In the genomic region with DNA sequence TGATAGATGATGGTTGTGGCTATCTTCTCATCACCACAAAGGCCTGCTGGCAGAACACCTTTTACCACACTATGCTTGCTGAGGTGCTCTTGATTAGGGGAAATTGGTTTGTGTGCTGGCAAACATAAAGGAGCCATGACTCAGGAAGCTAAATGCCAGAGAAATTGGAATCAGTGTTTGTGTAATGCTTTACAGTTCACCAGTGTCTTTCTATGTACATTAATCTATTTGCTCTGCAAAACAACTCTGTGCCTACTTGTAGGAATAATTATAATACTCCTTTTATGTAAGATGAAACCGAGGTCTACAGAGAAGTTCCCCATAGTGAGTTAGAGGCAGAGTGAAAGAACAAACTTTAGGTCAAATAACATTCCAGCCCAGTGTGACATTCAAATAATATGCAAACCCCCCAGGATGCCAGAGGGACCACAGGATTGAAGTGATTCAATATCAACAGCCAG, we compare ENCODE assay signal across 27 cellular contexts.
A peak's percentile ranks its signal among the peaks of the same experiment; 100 is the strongest.
DNase-seq lines count a peak whose midpoint lies in the region; ATAC-seq and TF ChIP-seq lines count a peak whose summit lies in the region.
"Had no signal": no experiment of that assay in that cellular context is flagged by ENCODE, and none has a peak within 500 bp of the region (broad histone marks: within the 10 kb centered on the region; RNA-seq: fewer than 3 reads in every experiment).

No MANE protein-coding gene starts in this region.

- BruUV-seq in Calu3 (replicated peaks; lab: Mats Ljungman, UMichigan): no TSS peak

- H3K27me3 ChIP-seq in brain microvascular endothelial cell (replicated peaks) (no peaks in the 10 kb centered on the region), mesendoderm (ENCODE audit: insufficient read depth, low read length, poor library complexity) (no peaks in the 10 kb centered on the region), BE2C (no peaks in the 10 kb centered on the region)
- H3K27me3 ChIP-seq: Peyer's patch, SJSA1, uterus had no signal

- peaks cover 39% of the 10 kb centered on the region for H3K4me1 Mint-ChIP-seq in Calu3 (ENCODE audit: low read depth, unreplicated experiment)
- H3K4me1 Mint-ChIP-seq in activated T-helper 17 cell treated with anti-CD3 and anti-CD28 coated beads, Interleukin-2, amount 50 U/mL, for 72 hours: no peaks in the 10 kb centered on the region
- H3K4me1 Mint-ChIP-seq: activated CD4-positive, alpha-beta T cell treated with anti-CD3 and anti-CD28 coated beads, Interleukin-2, amount 10 ng/mL, durations not matched to agents 24 days and 14 days; activated CD8-positive, alpha-beta memory T cell treated with anti-CD3 and anti-CD28 coated beads, Interleukin-2, amount 10 ng/mL, durations not matched to agents 7 days and 5 days; activated naive CD8-positive, alpha-beta T cell treated with anti-CD3 and anti-CD28 coated beads, Interleukin-2, amount 10 ng/mL, durations not matched to agents 7 days and 5 days; nephron progenitor cell; stimulated activated effector memory CD8-positive, alpha-beta T cell treated with anti-CD3 and anti-CD28 coated beads, Interleukin-12 subunit alpha, Interleukin-12 subunit beta, amount 100 ng/mL, for 72 hours; T-helper 17 cell had no signal

- TF ChIP-seq CTCF in Calu3 (IDR thresholded peaks at IDR 0.05; ENCODE audit: unreplicated experiment) (no peak), brain microvascular endothelial cell (IDR thresholded peaks at IDR 0.05; ENCODE audit: low read depth, low read length, missing control alignments) (no peak), BE2C (IDR thresholded peaks at IDR 0.05; ENCODE audit: low read depth, low read length) (no peak)

- no peak overlapping the region for H2AK5ac ChIP-seq in mesendoderm (ENCODE audit: low read length)

- no peaks in the 10 kb centered on the region for H3K9me3 Mint-ChIP-seq in Calu3 (ENCODE audit: low read depth, unreplicated experiment)
- H3K9me3 Mint-ChIP-seq in activated T-helper 17 cell treated with anti-CD3 and anti-CD28 coated beads, Interleukin-2, amount 50 U/mL, for 72 hours: no peaks in the 10 kb centered on the region
- H3K9me3 Mint-ChIP-seq: activated CD4-positive, alpha-beta T cell treated with anti-CD3 and anti-CD28 coated beads, Interleukin-2, amount 10 ng/mL, durations not matched to agents 24 days and 14 days; activated naive CD8-positive, alpha-beta T cell treated with anti-CD3 and anti-CD28 coated beads, Interleukin-2, amount 10 ng/mL, durations not matched to agents 7 days and 5 days; endodermal cell; nephron progenitor cell had no signal

- no peak overlapping the region for H3K4me3 Mint-ChIP-seq in Calu3 (ENCODE audit: low read depth, unreplicated experiment)
- no peak overlapping the region for H3K4me3 Mint-ChIP-seq in activated T-helper 17 cell treated with anti-CD3 and anti-CD28 coated beads, Interleukin-2, amount 50 U/mL, for 72 hours
- H3K4me3 Mint-ChIP-seq: activated CD4-positive, alpha-beta T cell treated with anti-CD3 and anti-CD28 coated beads, Interleukin-2, amount 10 ng/mL, durations not matched to agents 24 days and 14 days; activated CD8-positive, alpha-beta memory T cell treated with anti-CD3 and anti-CD28 coated beads, Interleukin-2, amount 10 ng/mL, durations not matched to agents 7 days and 5 days; activated naive CD8-positive, alpha-beta T cell treated with anti-CD3 and anti-CD28 coated beads, Interleukin-2, amount 10 ng/mL, durations not matched to agents 7 days and 5 days; endodermal cell; IgD-negative memory B cell; nephron progenitor cell; stimulated activated effector memory CD8-positive, alpha-beta T cell treated with anti-CD3 and anti-CD28 coated beads, Interleukin-12 subunit alpha, Interleukin-12 subunit beta, amount 100 ng/mL, for 72 hours; T-helper 17 cell had no signal

- no peak overlapping the region for H3K56ac ChIP-seq in mesendoderm (ENCODE audit: low read length)

- no peak overlapping the region for H2BK120ac ChIP-seq in mesendoderm (ENCODE audit: low read depth, low read length)

- H3K27me3 Mint-ChIP-seq in Calu3 (ENCODE audit: unreplicated experiment): no peaks in the 10 kb centered on the region
- H3K27me3 Mint-ChIP-seq in activated T-helper 17 cell treated with anti-CD3 and anti-CD28 coated beads, Interleukin-2, amount 50 U/mL, for 72 hours: peaks cover 3% of the 10 kb centered on the region
- H3K27me3 Mint-ChIP-seq: activated CD4-positive, alpha-beta T cell treated with anti-CD3 and anti-CD28 coated beads, Interleukin-2, amount 10 ng/mL, durations not matched to agents 24 days and 14 days; activated CD8-positive, alpha-beta memory T cell treated with anti-CD3 and anti-CD28 coated beads, Interleukin-2, amount 10 ng/mL, durations not matched to agents 7 days and 5 days; activated naive CD8-positive, alpha-beta T cell treated with anti-CD3 and anti-CD28 coated beads, Interleukin-2, amount 10 ng/mL, durations not matched to agents 7 days and 5 days; IgD-negative memory B cell; T-helper 17 cell had no signal

- in situ Hi-C loops in brain microvascular endothelial cell (cut with HindIII; ENCODE audit: low pct_ligation_motif_present, low sequenced_read_pairs): no loop called here

- no CpG with 5 or more reads among the region's 1 CpG for WGBS in mesendoderm (ENCODE audit: extremely low coverage, insufficient coverage, low lambda C conversion rate)

- H3K36me3 Mint-ChIP-seq in Calu3 (ENCODE audit: insufficient read depth, unreplicated experiment): no peaks in the 10 kb centered on the region
- H3K36me3 Mint-ChIP-seq in activated T-helper 17 cell treated with anti-CD3 and anti-CD28 coated beads, Interleukin-2, amount 50 U/mL, for 72 hours (ENCODE audit: low read depth): no peaks in the 10 kb centered on the region
- H3K36me3 Mint-ChIP-seq: activated CD8-positive, alpha-beta memory T cell treated with anti-CD3 and anti-CD28 coated beads, Interleukin-2, amount 10 ng/mL, durations not matched to agents 7 days and 5 days; activated naive CD8-positive, alpha-beta T cell treated with anti-CD3 and anti-CD28 coated beads, Interleukin-2, amount 10 ng/mL, durations not matched to agents 7 days and 5 days; IgD-negative memory B cell; stimulated activated effector memory CD8-positive, alpha-beta T cell treated with anti-CD3 and anti-CD28 coated beads, Interleukin-12 subunit alpha, Interleukin-12 subunit beta, amount 100 ng/mL, for 72 hours had no signal

- H3K79me2 ChIP-seq in mesendoderm (ENCODE audit: control insufficient read depth, insufficient read depth, low read length): no peaks in the 10 kb centered on the region

- H3K4me2 ChIP-seq in mesendoderm (ENCODE audit: low read length): no peak overlapping the region

- H3K4me1 ChIP-seq in mesendoderm (ENCODE audit: control insufficient read depth, low read depth, low read length) (no peaks in the 10 kb centered on the region), BE2C (no peaks in the 10 kb centered on the region)
- H3K4me1 ChIP-seq: Peyer's patch, SJSA1, uterus had no signal

- DNase-seq in Calu3 (peak; percentile 3), LHCN-M2 (ENCODE audit: low read depth) (peak; percentile 67), brain microvascular endothelial cell (peak; percentile 84), mesendoderm (peak; percentile 16), COLO829 (ENCODE audit: low spot score) (no peak), left cardiac atrium (no peak), BE2C (no peak)
- DNase-seq: activated CD4-positive, alpha-beta T cell treated with anti-CD3 and anti-CD28 coated beads, Interleukin-2, amount 10 ng/mL, durations not matched to agents 24 days and 14 days; activated CD8-positive, alpha-beta memory T cell treated with anti-CD3 and anti-CD28 coated beads, Interleukin-2, amount 10 ng/mL, durations not matched to agents 7 days and 5 days; activated naive CD8-positive, alpha-beta T cell treated with anti-CD3 and anti-CD28 coated beads, Interleukin-2, amount 10 ng/mL, durations not matched to agents 7 days and 5 days; cortex of kidney; endodermal cell; NCI-H1417; NCI-H2107; NCI-H510A; nephron progenitor cell; Peyer's patch; posterior cingulate gyrus; stimulated activated CD4-positive, alpha-beta T cell treated with anti-CD3 and anti-CD28 coated beads, Interleukin-1b, Interleukin-23, amount 100 ng/mL, for 48 hours; T-helper 17 cell; uterus had no signal

- H3K36me3 ChIP-seq in brain microvascular endothelial cell (replicated peaks) (no peaks in the 10 kb centered on the region), mesendoderm (ENCODE audit: control insufficient read depth, insufficient read depth, low read length) (no peaks in the 10 kb centered on the region), BE2C (no peaks in the 10 kb centered on the region)
- H3K36me3 ChIP-seq: Peyer's patch, SJSA1, uterus had no signal

- ATAC-seq in left cardiac atrium: no peak
- ATAC-seq in activated T-helper 17 cell treated with anti-CD3 and anti-CD28 coated beads, Interleukin-2, amount 50 U/mL, for 72 hours (replicated peaks): no peak
- ATAC-seq: activated CD8-positive, alpha-beta memory T cell treated with anti-CD3 and anti-CD28 coated beads, Interleukin-2, amount 10 ng/mL, durations not matched to agents 7 days and 5 days; sciatic nerve; stimulated activated effector memory CD8-positive, alpha-beta T cell treated with anti-CD3 and anti-CD28 coated beads, Interleukin-12 subunit alpha, Interleukin-12 subunit beta, amount 100 ng/mL, for 72 hours; T-helper 17 cell had no signal

- peak overlapping the region; percentile 62 for H3K27ac Mint-ChIP-seq in Calu3 (ENCODE audit: unreplicated experiment)
- H3K27ac Mint-ChIP-seq in activated T-helper 17 cell treated with anti-CD3 and anti-CD28 coated beads, Interleukin-2, amount 50 U/mL, for 72 hours: no peak overlapping the region
- H3K27ac Mint-ChIP-seq: activated CD4-positive, alpha-beta T cell treated with anti-CD3 and anti-CD28 coated beads, Interleukin-2, amount 10 ng/mL, durations not matched to agents 24 days and 14 days; activated CD8-positive, alpha-beta memory T cell treated with anti-CD3 and anti-CD28 coated beads, Interleukin-2, amount 10 ng/mL, durations not matched to agents 7 days and 5 days; activated naive CD8-positive, alpha-beta T cell treated with anti-CD3 and anti-CD28 coated beads, Interleukin-2, amount 10 ng/mL, durations not matched to agents 7 days and 5 days; endodermal cell; IgD-negative memory B cell; nephron progenitor cell; stimulated activated effector memory CD8-positive, alpha-beta T cell treated with anti-CD3 and anti-CD28 coated beads, Interleukin-12 subunit alpha, Interleukin-12 subunit beta, amount 100 ng/mL, for 72 hours; T-helper 17 cell had no signal

- intact Hi-C loops in Calu3 (cut with micrococcal nuclease; ENCODE audit: unreplicated experiment) (no loop called here), left cardiac atrium (cut with DNase I) (no loop called here)

- H3K9me3 ChIP-seq in BE2C: no peaks in the 10 kb centered on the region
- H3K9me3 ChIP-seq: Peyer's patch, SJSA1, uterus had no signal

- no peak overlapping the region for H3K27ac ChIP-seq in brain microvascular endothelial cell
- no peak overlapping the region for H3K27ac ChIP-seq in mesendoderm (ENCODE audit: low read depth, low read length)
- H3K27ac ChIP-seq: Peyer's patch, SJSA1, uterus, VCaP had no signal

- H3K4ac ChIP-seq in mesendoderm (ENCODE audit: low read depth, low read length): no peak overlapping the region

- no peak overlapping the region for H4K5ac ChIP-seq in mesendoderm (ENCODE audit: low read length)

- H3K9ac ChIP-seq in mesendoderm (ENCODE audit: low read length): no peak overlapping the region

- H3K18ac ChIP-seq in mesendoderm (ENCODE audit: low read length): no peak overlapping the region

- H2BK5ac ChIP-seq in mesendoderm (ENCODE audit: low read length): no peak overlapping the region

- H4K8ac ChIP-seq in mesendoderm (ENCODE audit: low read depth, low read length): no peak overlapping the region

- no peaks in the 10 kb centered on the region for H3K79me1 ChIP-seq in mesendoderm (ENCODE audit: low read length)

- CTCF ChIA-PET in Calu3 (lab: Charles Lee): no interaction called here

- H3K4me3 ChIP-seq in brain microvascular endothelial cell (ENCODE audit: low read depth, low read length): no peak overlapping the region
- H3K4me3 ChIP-seq in mesendoderm (ENCODE audit: low read length): no peak overlapping the region
- H3K4me3 ChIP-seq in BE2C (ENCODE audit: low read depth, low read length): no peak overlapping the region
- H3K4me3 ChIP-seq: Peyer's patch, SJSA1, uterus had no signal

- no peak overlapping the region for H3K23ac ChIP-seq in mesendoderm (ENCODE audit: low read length)

- H2BK15ac ChIP-seq in mesendoderm (replicated peaks; ENCODE audit: low read depth): no peak overlapping the region

Comparison
In these comparisons a context has a peak if more than half of its experiments do, and no peak if none do; other contexts are left out.
1. DNase-seq: peak in Calu3 (single experiment), LHCN-M2 (single experiment), brain microvascular endothelial cell (single experiment) and mesendoderm (single experiment); none in COLO829 (single experiment), left cardiac atrium (single experiment) and BE2C (single experiment).